Comparison of ENCODE assay signal across 7 cellular contexts in genomic region chr7:83648464-83649241, GRCh38. TPM values are rescaled to one million over a fixed set of nuclear protein-coding genes. Genes with fewer than 3 reads are reported as not detected.
DNase-seq lines count a peak whose midpoint lies in the region; ATAC-seq and TF ChIP-seq lines count a peak whose summit lies in the region.

SEMA3E (minus strand) TSS chr7:83649139.

- peak within 1 kb of the TSS; percentile 26 for H3K27ac Mint-ChIP-seq in type B pancreatic cell

- H3K36me3 Mint-ChIP-seq in type B pancreatic cell: no peaks in the 10 kb centered on the region

- peak; percentile 25 for TF ChIP-seq CTCF in brain microvascular endothelial cell (IDR thresholded peaks at IDR 0.05; ENCODE audit: low read depth, low read length, missing control alignments)
- TF ChIP-seq CTCF in left lung (IDR thresholded peaks at IDR 0.05): no peak
- peak; percentile 15 for TF ChIP-seq CTCF in type B pancreatic cell (conservative IDR thresholded peaks at IDR 0.05)

- H3K27ac ChIP-seq in brain microvascular endothelial cell (no peak within 1 kb of the TSS), left lung (no peak within 1 kb of the TSS)

- in situ Hi-C loops in brain microvascular endothelial cell (cut with HindIII; ENCODE audit: low pct_ligation_motif_present, low sequenced_read_pairs): no loop called here

- H3K27me3 ChIP-seq in brain microvascular endothelial cell (replicated peaks): no peaks in the 10 kb centered on the region
- peaks cover 4 to 18% of the 10 kb centered on the region in 2 donors for H3K27me3 ChIP-seq in left lung

- peaks cover 17% of the 10 kb centered on the region for H3K4me1 Mint-ChIP-seq in type B pancreatic cell (ENCODE audit: unreplicated experiment)

- no peaks in the 10 kb centered on the region for H3K9me3 ChIP-seq in left lung

- H3K4me3 ChIP-seq in brain microvascular endothelial cell (ENCODE audit: low read depth, low read length) (peak within 1 kb of the TSS; percentile 58), left lung (peak within 1 kb of the TSS; percentile 11 to 14)

- no peaks in the 10 kb centered on the region for H3K4me1 ChIP-seq in left lung

- intact Hi-C loops in left lung (cut with DNase I): no loop called here

- H3K27me3 Mint-ChIP-seq in type B pancreatic cell: peaks cover 4% of the 10 kb centered on the region

- H3K36me3 ChIP-seq in brain microvascular endothelial cell (replicated peaks) (no peaks in the 10 kb centered on the region), left lung (no peaks in the 10 kb centered on the region)

- ATAC-seq in left lung: peak; percentile 82
- no peak for ATAC-seq in HG03108 (IDR thresholded peaks at IDR 0.05; ENCODE audit: unreplicated experiment)

- H3K9me3 Mint-ChIP-seq in type B pancreatic cell: peaks cover 5% of the 10 kb centered on the region

- H3K4me3 Mint-ChIP-seq in type B pancreatic cell: peak within 1 kb of the TSS; percentile 92

- DNase-seq in HT-29 (ENCODE audit: low spot score) (peak; percentile 90), brain microvascular endothelial cell (peak; percentile 30), left lung (no peak), type B pancreatic cell (ENCODE audit: extremely low spot score, unreplicated experiment) (no peak), NCI-H446 (lab: John Stamatoyannopoulos, UW) (no peak), CD1c-positive myeloid dendritic cell (ENCODE audit: extremely low spot score) (no peak)

RNA-seq across cellular contexts. Expression of gene SEMA3E, which starts in this region (rescaled TPM):
- total RNA-seq in HT-29 (2014; rRNA removed; shearing (Covaris generic)): 5.6 and 5.7 TPM in 2 replicates
- total RNA-seq in left lung (1 to 10 TPM; 2.1 to 4.1 TPM), type B pancreatic cell (ENCODE audit: low replicate concordance) (4.0 and 27.7 TPM in 2 replicates)

Comparison
In these comparisons a context has a peak if more than half of its experiments do, and no peak if none do; other contexts are left out.
1. DNase-seq: peak in HT-29 (single experiment) and brain microvascular endothelial cell (single experiment); none in left lung (0 of 2), type B pancreatic cell (single experiment), NCI-H446 (0 of 2) and CD1c-positive myeloid dendritic cell (single experiment).
2. CTCF ChIP-seq: peak in brain microvascular endothelial cell (single experiment) and type B pancreatic cell (single experiment); none in left lung (0 of 2).